Comparison of ENCODE assay signal across 15 cellular contexts in genomic region chr16:19589771-19590302, GRCh38. TPM values are rescaled to one million over a fixed set of nuclear protein-coding genes. Genes with fewer than 3 reads are reported as not detected.
DNase-seq lines count a peak whose midpoint lies in the region; ATAC-seq and TF ChIP-seq lines count a peak whose summit lies in the region.
"Had no signal": no experiment of that assay in that cellular context is flagged by ENCODE, and none has a peak within 500 bp of the region (broad histone marks: within the 10 kb centered on the region; RNA-seq: fewer than 3 reads in every experiment).

No MANE protein-coding gene starts in this region.

- DNase-seq in NCI-H2171 treated with DMSO at 0.1 percent for 48 hours (lab: John Stamatoyannopoulos, UW) (peak; percentile 16), NCI-H2171 (lab: John Stamatoyannopoulos, UW) (no peak), chondrocyte (ENCODE audit: low spot score) (no peak), hepatocyte (ENCODE audit: low spot score) (no peak), NCI-H2196 (lab: John Stamatoyannopoulos, UW; ENCODE audit: unreplicated experiment) (no peak), germinal center (ENCODE audit: low spot score) (no peak)
- DNase-seq: 8988T; anterior cingulate cortex; kidney glomerular epithelial cell; NCI-H524 treated with DMSO at 0.1 percent for 48 hours; stimulated activated CD4-positive, alpha-beta T cell treated with anti-CD3 and anti-CD28 coated beads, Interleukin-2, amount 100 ng/mL, for 24 hours; stimulated activated naive CD4-positive, alpha-beta T cell treated with Interleukin-2 at 50 U/mL for 16 hours had no signal

- H3K27me3 ChIP-seq in hepatocyte, result no peaks in the 10 kb centered on the region
- H3K27me3 ChIP-seq in stomach smooth muscle (ENCODE audit: control insufficient read depth in 1 of 2, insufficient read depth in 2 of 2, low read length in 2 of 2), result no peaks in the 10 kb centered on the region

- H3K36me3 Mint-ChIP-seq in chondrocyte (ENCODE audit: low read depth), result peaks cover 23% of the 10 kb centered on the region

- no peaks in the 10 kb centered on the region for H3K79me2 ChIP-seq in hepatocyte

- H2AFZ ChIP-seq in hepatocyte, result no peak overlapping the region

- H3K36me3 ChIP-seq in hepatocyte (replicated peaks; ENCODE audit: insufficient read depth, low read depth) (no peaks in the 10 kb centered on the region), stomach smooth muscle (ENCODE audit: control insufficient read depth in 2 of 2, insufficient read depth in 2 of 2, low read length in 2 of 2) (peaks cover 11 to 19% of the 10 kb centered on the region in 2 donors)

- H3K4me1 Mint-ChIP-seq in chondrocyte (ENCODE audit: low read depth), result peaks cover 21% of the 10 kb centered on the region

- H3K9me3 ChIP-seq in hepatocyte (ENCODE audit: low read depth) (no peaks in the 10 kb centered on the region), stomach smooth muscle (ENCODE audit: control insufficient read depth in 2 of 2, low read length in 2 of 2) (no peaks in the 10 kb centered on the region)

- H4K20me1 ChIP-seq in hepatocyte (ENCODE audit: insufficient read depth, poor library complexity, severe bottlenecking), result no peaks in the 10 kb centered on the region

- H3K27me3 Mint-ChIP-seq in chondrocyte (ENCODE audit: low read depth), result no peaks in the 10 kb centered on the region

- WGBS in hepatocyte (ENCODE audit: low lambda C conversion rate, missing lambda C conversion rate), result 66% methylated on average over 8 of the region's 8 CpGs

- H3K9me2 ChIP-seq in hepatocyte (replicated peaks; ENCODE audit: insufficient read depth), result no peaks in the 10 kb centered on the region

- no peak overlapping the region for H3K4me2 ChIP-seq in hepatocyte

- H3K4me1 ChIP-seq in hepatocyte (ENCODE audit: insufficient read depth), result no peaks in the 10 kb centered on the region
- peaks cover 6% of the 10 kb centered on the region for H3K4me1 ChIP-seq in stomach smooth muscle (ENCODE audit: control insufficient read depth, insufficient read depth, low read length)

- TF ChIP-seq CTCF in chondrocyte (IDR thresholded peaks at IDR 0.05), result no peak
- TF ChIP-seq CTCF in hepatocyte (IDR thresholded peaks at IDR 0.05; ENCODE audit: poor library complexity), result no peak

- H3K4me3 ChIP-seq in hepatocyte, result no peak overlapping the region
- H3K4me3 ChIP-seq in stomach smooth muscle (ENCODE audit: low read length in 2 of 2), result peak overlapping the region in 1 of 2 donors; percentile 22

- H3K4me3 Mint-ChIP-seq in chondrocyte (ENCODE audit: unreplicated experiment), result no peak overlapping the region

- H3K9me3 Mint-ChIP-seq in chondrocyte (ENCODE audit: low read depth), result no peaks in the 10 kb centered on the region

- peak overlapping the region; percentile 19 for H3K27ac ChIP-seq in hepatocyte
- peak overlapping the region; percentile 46 for H3K27ac ChIP-seq in stomach smooth muscle (ENCODE audit: low read length)

- peak overlapping the region; percentile 85 for H3K27ac Mint-ChIP-seq in chondrocyte (ENCODE audit: unreplicated experiment)

- peak overlapping the region; percentile 5 to 32 for H3K9ac ChIP-seq in stomach smooth muscle (ENCODE audit: low read length in 2 of 2)

- ATAC-seq in GM19035 (IDR thresholded peaks at IDR 0.05; ENCODE audit: unreplicated experiment), result no peak
- ATAC-seq: esophagus mucosa had no signal

RNA-seq across cellular contexts. Expression of gene VPS35L, which starts 34.3 kb away (rescaled TPM):
- 68.7 to 83.4 TPM (median 73.6 TPM) in 3 replicates for total RNA-seq in chondrocyte
- 47.5 and 55.1 TPM in 2 replicates for total RNA-seq in hepatocyte
- 52.8 and 56.1 TPM in 2 replicates for polyA plus RNA-seq in hepatocyte
